ENCODE assay signal across 20 cellular contexts in the genomic region with DNA sequence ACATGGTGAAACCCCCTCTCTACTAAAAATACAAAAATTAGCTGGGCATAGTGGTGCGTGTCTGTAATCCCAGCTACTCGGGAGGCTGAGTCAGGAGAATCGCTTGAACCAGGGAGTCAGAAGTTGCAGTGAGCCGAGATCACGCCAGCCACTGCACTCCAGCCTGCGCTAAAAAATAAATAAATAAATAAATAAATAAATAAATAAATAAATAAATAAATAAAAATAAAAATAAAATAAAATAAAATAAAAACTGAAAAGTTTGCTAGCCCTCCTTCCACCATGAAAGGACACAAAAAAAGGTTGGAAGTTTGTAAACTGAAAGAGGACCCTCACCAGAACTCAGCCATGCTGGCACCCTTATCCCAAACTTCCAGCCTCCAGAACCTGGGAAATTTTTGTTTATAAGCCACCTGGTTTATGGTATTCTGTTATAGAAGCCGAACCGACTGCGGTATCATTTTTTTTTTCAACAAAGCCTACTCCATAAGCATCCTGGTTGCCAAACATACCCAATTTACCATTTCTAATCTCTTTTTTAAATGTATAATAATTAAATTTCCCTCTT.
DNase-seq lines count a peak whose midpoint lies in the region; ATAC-seq, FAIRE-seq and TF ChIP-seq lines count a peak whose summit lies in the region.
"Had no signal": no experiment of that assay in that cellular context is flagged by ENCODE, and none has a peak within 500 bp of the region (broad histone marks: within the 10 kb centered on the region; RNA-seq: fewer than 3 reads in every experiment).

No MANE protein-coding gene starts in this region.

- H3K9me3 ChIP-seq in A549: no peaks in the 10 kb centered on the region
- no peaks in the 10 kb centered on the region for H3K9me3 ChIP-seq in HEK293 (ENCODE audit: control insufficient read depth, insufficient read depth, low read depth, low read length)
- H3K9me3 ChIP-seq in trophoblast cell (ENCODE audit: insufficient read depth, low read depth, low read length): no peaks in the 10 kb centered on the region
- H3K9me3 ChIP-seq: BE2C, BLaER1 had no signal

- WGBS in A549 (ENCODE audit: missing lambda C conversion rate): 92% methylated on average over 9 of the region's 9 CpGs
- no CpG with 5 or more reads among the region's 9 CpGs for WGBS in trophoblast cell (ENCODE audit: extremely low coverage, insufficient coverage, insufficient read length)

- H3K27me3 ChIP-seq in trophoblast cell (ENCODE audit: insufficient read depth, low read length): no peaks in the 10 kb centered on the region
- H3K27me3 ChIP-seq: BE2C, BLaER1 had no signal

- DNase-seq in A549 (ENCODE audit: low read depth in 1 of 2, low spot score in 1 of 2) (no peak), trophoblast cell (peak; percentile 55 to 65), NCI-H2196 treated with DMSO at 0.1 percent for 48 hours (lab: John Stamatoyannopoulos, UW; ENCODE audit: unreplicated experiment) (no peak)
- DNase-seq: ACHN; BE2C; C1 segment of cervical spinal cord; CD4-positive, alpha-beta memory T cell; CD4-positive, CD25-positive, alpha-beta regulatory T cell; CD8-positive, alpha-beta memory T cell; COR-L47; DMS 273 treated with DMSO at 0.1 percent for 48 hours; DMS153; DMS79 treated with DMSO at 0.1 percent for 48 hours; GF-D8 had no signal

- H3K36me3 ChIP-seq in HEK293 (ENCODE audit: control insufficient read depth in 2 of 2, insufficient read depth in 1 of 2, low read length in 2 of 2) (no peaks in the 10 kb centered on the region), trophoblast cell (ENCODE audit: control insufficient read depth in 1 of 2, insufficient read depth in 2 of 2, low read length in 2 of 2) (no peaks in the 10 kb centered on the region)
- H3K36me3 ChIP-seq: BE2C, BLaER1 had no signal

- H3K4me1 ChIP-seq in A549: no peaks in the 10 kb centered on the region
- no peaks in the 10 kb centered on the region for H3K4me1 ChIP-seq in HEK293 (ENCODE audit: control insufficient read depth, insufficient read depth, low read length)
- H3K4me1 ChIP-seq in trophoblast cell (ENCODE audit: control insufficient read depth in 1 of 2, insufficient read depth in 2 of 2, low read length in 2 of 2): no peaks in the 10 kb centered on the region
- H3K4me1 ChIP-seq: BE2C, BLaER1 had no signal

- H3K9ac ChIP-seq in trophoblast cell (ENCODE audit: low read length): no peak overlapping the region
- H3K9ac ChIP-seq: BLaER1 had no signal

- H4K91ac ChIP-seq in trophoblast cell (ENCODE audit: low read depth, low read length): no peak overlapping the region

- no peaks in the 10 kb centered on the region for H3K79me2 ChIP-seq in trophoblast cell (ENCODE audit: control insufficient read depth, insufficient read depth, low read length, poor library complexity)

- no peak overlapping the region for H2BK120ac ChIP-seq in trophoblast cell (ENCODE audit: insufficient read depth, low read length, poor library complexity)

- H3K79me1 ChIP-seq in trophoblast cell (ENCODE audit: low read length): no peaks in the 10 kb centered on the region

- H3K27ac ChIP-seq in A549 (no peak overlapping the region), HEK293 (ENCODE audit: extremely low read depth, low read depth, low read length) (no peak overlapping the region), trophoblast cell (ENCODE audit: low read depth, low read length) (no peak overlapping the region)
- H3K27ac ChIP-seq: 22Rv1, BLaER1 had no signal

- no peak overlapping the region for H4K12ac ChIP-seq in trophoblast cell (ENCODE audit: low read depth, low read length)

- no peak for FAIRE-seq in A549 (lab: Jason Lieb, UNC)
- FAIRE-seq: GM12891, GM19239 had no signal

- H2AK5ac ChIP-seq in trophoblast cell (ENCODE audit: low read length): no peak overlapping the region

- no peak overlapping the region for H4K8ac ChIP-seq in trophoblast cell (ENCODE audit: low read depth, low read length)

- H3K4me2 ChIP-seq in A549: no peak overlapping the region
- no peak overlapping the region for H3K4me2 ChIP-seq in trophoblast cell (ENCODE audit: low read length)
- H3K4me2 ChIP-seq: BLaER1 had no signal

- TF ChIP-seq EP300 in A549 (IDR thresholded peaks at IDR 0.05): no peak

- H3K4me3 ChIP-seq in A549 (no peak overlapping the region), HEK293 (ENCODE audit: low read depth, low read length) (no peak overlapping the region), trophoblast cell (ENCODE audit: low read depth, low read length) (no peak overlapping the region)
- H3K4me3 ChIP-seq: BLaER1 had no signal

- H2BK12ac ChIP-seq in trophoblast cell (ENCODE audit: low read length): no peak overlapping the region

- no peak for TF ChIP-seq RAD21 in A549 (conservative IDR thresholded peaks at IDR 0.05 in 1 of 2, IDR thresholded peaks at IDR 0.05 in 1 of 2)

- H3K14ac ChIP-seq in trophoblast cell (ENCODE audit: low read length): no peak overlapping the region

- CTCF ChIA-PET in A549 (lab: Yijun Ruan, JAX): no interaction called here
- CTCF ChIA-PET in HEK293 (lab: Yijun Ruan, JAX): no interaction called here

- H3K4ac ChIP-seq in trophoblast cell (ENCODE audit: low read depth, low read length): no peak overlapping the region

- ATAC-seq in A549 (no peak), HG03378 (IDR thresholded peaks at IDR 0.05; ENCODE audit: unreplicated experiment) (no peak)

- TF ChIP-seq CTCF in A549 (IDR thresholded peaks at IDR 0.05) (no peak), HEK293 (tag by site-specific recombination; IDR thresholded peaks at IDR 0.05) (no peak)

- no peak overlapping the region for H3K23ac ChIP-seq in trophoblast cell (ENCODE audit: low read length)

- no peak overlapping the region for H2BK5ac ChIP-seq in trophoblast cell (ENCODE audit: low read depth, low read length, poor library complexity)

- no peak for TF ChIP-seq POLR2A in A549 (IDR thresholded peaks at IDR 0.05; ENCODE audit: low read length)

- H2AFZ ChIP-seq in trophoblast cell (ENCODE audit: insufficient read depth, low read length, poor library complexity): no peak overlapping the region

- POLR2A ChIA-PET in A549 (lab: Yijun Ruan, JAX) (no interaction called here), HEK293 (lab: Yijun Ruan, JAX) (no interaction called here)

- H3K18ac ChIP-seq in trophoblast cell (ENCODE audit: low read length): no peak overlapping the region

TF ChIP-seq in A549, 52 proteins besides CTCF, POLR2A, EP300 and RAD21:
- TF ChIP-seq ZSCAN20 (CRISPR knock-in tag; IDR thresholded peaks at IDR 0.05): no peak
- peak; percentile 35; the same call in 1 of the 2 replicates for TF ChIP-seq ZC3H11A (IDR thresholded peaks at IDR 0.05)

TF ChIP-seq in HEK293, 187 proteins besides CTCF, POLR2A, EP300 and RAD21 (continues in another document):
- TF ChIP-seq TRIM28 (IDR thresholded peaks at IDR 0.05; ENCODE audit: borderline replicate concordance, low read length): no peak
- no peak for TF ChIP-seq ZBTB1 (tag by site-specific recombination; IDR thresholded peaks at IDR 0.05)
- no peak for TF ChIP-seq HOXA7 (CRISPR knock-in tag; IDR thresholded peaks at IDR 0.05; ENCODE audit: borderline replicate concordance)
- TF ChIP-seq ZNF394 (tag by site-specific recombination; IDR thresholded peaks at IDR 0.05; ENCODE audit: borderline replicate concordance): peak; percentile 94
- no peak for TF ChIP-seq TCF7L2 (IDR thresholded peaks at IDR 0.05; ENCODE audit: borderline replicate concordance, low read depth, low read length)
- TF ChIP-seq, protein P1, sequence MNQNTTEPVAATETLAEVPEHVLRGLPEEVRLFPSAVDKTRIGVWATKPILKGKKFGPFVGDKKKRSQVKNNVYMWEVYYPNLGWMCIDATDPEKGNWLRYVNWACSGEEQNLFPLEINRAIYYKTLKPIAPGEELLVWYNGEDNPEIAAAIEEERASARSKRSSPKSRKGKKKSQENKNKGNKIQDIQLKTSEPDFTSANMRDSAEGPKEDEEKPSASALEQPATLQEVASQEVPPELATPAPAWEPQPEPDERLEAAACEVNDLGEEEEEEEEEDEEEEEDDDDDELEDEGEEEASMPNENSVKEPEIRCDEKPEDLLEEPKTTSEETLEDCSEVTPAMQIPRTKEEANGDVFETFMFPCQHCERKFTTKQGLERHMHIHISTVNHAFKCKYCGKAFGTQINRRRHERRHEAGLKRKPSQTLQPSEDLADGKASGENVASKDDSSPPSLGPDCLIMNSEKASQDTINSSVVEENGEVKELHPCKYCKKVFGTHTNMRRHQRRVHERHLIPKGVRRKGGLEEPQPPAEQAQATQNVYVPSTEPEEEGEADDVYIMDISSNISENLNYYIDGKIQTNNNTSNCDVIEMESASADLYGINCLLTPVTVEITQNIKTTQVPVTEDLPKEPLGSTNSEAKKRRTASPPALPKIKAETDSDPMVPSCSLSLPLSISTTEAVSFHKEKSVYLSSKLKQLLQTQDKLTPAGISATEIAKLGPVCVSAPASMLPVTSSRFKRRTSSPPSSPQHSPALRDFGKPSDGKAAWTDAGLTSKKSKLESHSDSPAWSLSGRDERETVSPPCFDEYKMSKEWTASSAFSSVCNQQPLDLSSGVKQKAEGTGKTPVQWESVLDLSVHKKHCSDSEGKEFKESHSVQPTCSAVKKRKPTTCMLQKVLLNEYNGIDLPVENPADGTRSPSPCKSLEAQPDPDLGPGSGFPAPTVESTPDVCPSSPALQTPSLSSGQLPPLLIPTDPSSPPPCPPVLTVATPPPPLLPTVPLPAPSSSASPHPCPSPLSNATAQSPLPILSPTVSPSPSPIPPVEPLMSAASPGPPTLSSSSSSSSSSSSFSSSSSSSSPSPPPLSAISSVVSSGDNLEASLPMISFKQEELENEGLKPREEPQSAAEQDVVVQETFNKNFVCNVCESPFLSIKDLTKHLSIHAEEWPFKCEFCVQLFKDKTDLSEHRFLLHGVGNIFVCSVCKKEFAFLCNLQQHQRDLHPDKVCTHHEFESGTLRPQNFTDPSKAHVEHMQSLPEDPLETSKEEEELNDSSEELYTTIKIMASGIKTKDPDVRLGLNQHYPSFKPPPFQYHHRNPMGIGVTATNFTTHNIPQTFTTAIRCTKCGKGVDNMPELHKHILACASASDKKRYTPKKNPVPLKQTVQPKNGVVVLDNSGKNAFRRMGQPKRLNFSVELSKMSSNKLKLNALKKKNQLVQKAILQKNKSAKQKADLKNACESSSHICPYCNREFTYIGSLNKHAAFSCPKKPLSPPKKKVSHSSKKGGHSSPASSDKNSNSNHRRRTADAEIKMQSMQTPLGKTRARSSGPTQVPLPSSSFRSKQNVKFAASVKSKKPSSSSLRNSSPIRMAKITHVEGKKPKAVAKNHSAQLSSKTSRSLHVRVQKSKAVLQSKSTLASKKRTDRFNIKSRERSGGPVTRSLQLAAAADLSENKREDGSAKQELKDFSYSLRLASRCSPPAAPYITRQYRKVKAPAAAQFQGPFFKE (tag by site-specific recombination; IDR thresholded peaks at IDR 0.05; ENCODE audit: borderline replicate concordance): no peak
- no peak for TF ChIP-seq SP3 (tag by site-specific recombination; IDR thresholded peaks at IDR 0.05)
- TF ChIP-seq ZNF146 (tag by site-specific recombination; IDR thresholded peaks at IDR 0.05): no peak

Comparison
In these comparisons a context has a peak if more than half of its experiments do, and no peak if none do; other contexts are left out.
1. DNase-seq: peak in trophoblast cell (2 of 2); none in A549 (0 of 2) and NCI-H2196 treated with DMSO at 0.1 percent for 48 hours (single experiment).
2. Of the 5 proteins assayed by ChIP-seq in both HEK293 and A549: peak only in HEK293: REST; only in A549: none; in both: none; in neither: 4.